29 cellular contexts compared by ENCODE assay signal in the genomic region with DNA sequence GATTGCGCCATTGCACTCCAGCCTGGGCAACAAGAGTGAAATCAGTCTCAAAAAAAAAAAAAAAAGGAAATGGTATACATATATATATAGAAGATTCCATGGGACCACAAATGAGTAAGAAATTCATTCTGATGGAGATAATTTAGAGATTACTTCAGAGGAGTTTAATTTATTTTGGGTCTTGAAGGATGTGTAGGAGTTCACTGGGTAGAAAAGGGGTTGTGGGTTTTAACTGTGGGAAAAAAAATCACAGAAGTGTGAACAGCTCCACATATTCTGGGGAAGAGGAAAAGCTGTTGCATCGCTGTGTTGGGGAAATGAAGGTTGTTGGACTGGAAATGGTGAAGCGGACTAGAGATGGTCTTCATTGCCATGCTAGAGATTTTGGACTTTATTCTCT.
"Had no signal": no experiment of that assay in that cellular context is flagged by ENCODE, and none has a peak within 500 bp of the region (broad histone marks: within the 10 kb centered on the region; RNA-seq: fewer than 3 reads in every experiment).

No MANE protein-coding gene starts in this region.

- H3K4me1 ChIP-seq: prostate gland had no signal

- ATAC-seq: left colon; left lung; lower lobe of right lung; naive thymus-derived CD8-positive, alpha-beta T cell; pancreas; right cardiac atrium; sciatic nerve; stimulated activated naive B cell treated with anti-CD40 and anti-IgM and Interleukin-4, amounts not matched to agents 10 μg/mL and 1 μg/mL and 100 μg/mL, for 72 hours; stimulated activated naive CD8-positive, alpha-beta T cell treated with anti-CD3 and anti-CD28 coated beads, Interleukin-15, Interleukin-2, amounts not matched to agents 100 U/mL and 50 U/mL, for 24 hours had no signal

- H3K27me3 ChIP-seq: left lung, pancreas, stomach, testis, thyroid gland, transverse colon, upper lobe of left lung had no signal

- H3K9me3 Mint-ChIP-seq: immature natural killer cell; naive thymus-derived CD8-positive, alpha-beta T cell; nephron; neural crest cell; stimulated activated naive B cell treated with anti-CD40 and anti-IgM and Interleukin-4, amounts not matched to agents 10 μg/mL and 1 μg/mL and 100 μg/mL, for 72 hours had no signal

- H3K36me3 ChIP-seq: left lung, lower lobe of right lung, pancreas, prostate gland, stomach, thyroid gland, transverse colon, upper lobe of left lung had no signal

- H3K36me3 Mint-ChIP-seq: immature natural killer cell had no signal

- H3K4me3 Mint-ChIP-seq: immature natural killer cell; nephron; stimulated activated naive B cell treated with anti-CD40 and anti-IgM and Interleukin-4, amounts not matched to agents 10 μg/mL and 1 μg/mL and 100 μg/mL, for 72 hours had no signal

- H3K27ac Mint-ChIP-seq: nephron; stimulated activated naive B cell treated with anti-CD40 and anti-IgM and Interleukin-4, amounts not matched to agents 10 μg/mL and 1 μg/mL and 100 μg/mL, for 72 hours had no signal

- H3K27me3 Mint-ChIP-seq: stimulated activated naive B cell treated with anti-CD40 and anti-IgM and Interleukin-4, amounts not matched to agents 10 μg/mL and 1 μg/mL and 100 μg/mL, for 72 hours had no signal

- H3K27ac ChIP-seq: left lung, lower lobe of right lung, pancreas, prostate gland, skin epidermis, stomach, testis, thyroid gland, transverse colon, upper lobe of left lung had no signal

- DNase-seq: immature natural killer cell; kidney; left colon; left lung; lower lobe of right lung; mammary epithelial cell; mesenchymal stem cell; naive thymus-derived CD8-positive, alpha-beta T cell; nucleus accumbens; pancreas; posterior cingulate gyrus; retina; right cardiac atrium; stimulated activated CD4-positive, alpha-beta T cell treated with anti-CD3 and anti-CD28 coated beads, Interleukin-12 subunit alpha, Interleukin-12 subunit beta, amount 100 ng/mL, for 4 hours; stimulated activated CD4-positive, alpha-beta T cell treated with anti-CD3 and anti-CD28 coated beads, Interleukin-15, amount 100 ng/mL, for 24 hours; stimulated activated CD4-positive, alpha-beta T cell treated with anti-CD3 and anti-CD28 coated beads, Interleukin-2, amount 100 ng/mL, for 24 hours; stimulated activated CD4-positive, alpha-beta T cell treated with anti-CD3 and anti-CD28 coated beads, Interleukin-4, amount 100 ng/mL, for 1 hour; stimulated activated naive B cell treated with anti-CD40 and anti-IgM and Interleukin-4, amounts not matched to agents 10 μg/mL and 1 μg/mL and 100 μg/mL, for 72 hours; stimulated activated naive CD8-positive, alpha-beta T cell treated with anti-CD3 and anti-CD28 coated beads, Interleukin-15, Interleukin-2, amounts not matched to agents 100 U/mL and 50 U/mL, for 24 hours; stomach; testis; thyroid gland; transverse colon had no signal

- H3K9me3 ChIP-seq: left lung, lower lobe of right lung, pancreas, prostate gland, stomach, testis, thyroid gland, transverse colon, upper lobe of left lung had no signal

- H3K4me3 ChIP-seq: left lung, lower lobe of right lung, pancreas, prostate gland, skin epidermis, stomach, testis, thyroid gland, transverse colon, upper lobe of left lung had no signal
